ENCODE assay signal across 17 cellular contexts in the genomic region with DNA sequence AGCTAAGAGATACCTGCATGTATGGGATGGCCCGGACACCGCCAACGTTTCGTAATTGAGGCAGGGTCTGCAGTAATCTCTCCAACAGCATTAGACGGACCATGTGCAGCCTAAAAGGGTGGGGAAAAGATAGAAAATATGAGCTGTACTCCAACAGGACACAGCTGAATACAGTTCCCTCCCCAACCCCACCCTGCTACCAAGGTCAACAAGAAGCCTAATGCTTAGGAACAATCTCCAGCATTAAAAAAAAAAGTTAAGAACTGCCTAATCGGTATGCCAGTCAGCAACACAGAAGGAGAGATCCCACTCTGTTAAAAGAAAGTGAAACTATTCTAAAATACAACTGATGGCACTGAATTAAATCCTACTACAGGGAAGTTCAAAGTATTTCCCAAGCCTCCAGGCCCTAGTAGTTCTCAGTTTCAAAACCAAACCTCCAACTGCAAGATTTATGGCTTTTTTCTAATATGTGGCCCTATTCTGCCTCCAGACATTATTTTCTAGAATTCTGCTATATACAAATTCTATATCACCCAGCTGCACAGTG.
"Had no signal": no experiment of that assay in that cellular context is flagged by ENCODE, and none has a peak within 500 bp of the region (broad histone marks: within the 10 kb centered on the region; RNA-seq: fewer than 3 reads in every experiment).

No MANE protein-coding gene starts in this region.

- ATAC-seq: activated CD8-positive, alpha-beta T cell treated with anti-CD3 and anti-CD28 coated beads for 36 hours; activated T-helper 17 cell treated with anti-CD3 and anti-CD28 coated beads, Interleukin-2, amount 50 U/mL, for 72 hours; naive thymus-derived CD4-positive, alpha-beta T cell; stimulated activated naive B cell treated with anti-CD40 and anti-IgM and Interleukin-4, amounts not matched to agents 10 μg/mL and 1 μg/mL and 100 μg/mL, for 72 hours had no signal

- H3K9me3 Mint-ChIP-seq: activated T-helper 17 cell treated with anti-CD3 and anti-CD28 coated beads, Interleukin-2, amount 50 U/mL, for 72 hours; stimulated activated naive B cell treated with anti-CD40 and anti-IgM and Interleukin-4, amounts not matched to agents 10 μg/mL and 1 μg/mL and 100 μg/mL, for 72 hours had no signal

- H3K4me3 Mint-ChIP-seq: activated CD8-positive, alpha-beta T cell treated with anti-CD3 and anti-CD28 coated beads for 36 hours; activated naive CD4-positive, alpha-beta T cell treated with anti-CD3 and anti-CD28 coated beads for 36 hours; activated T-helper 17 cell treated with anti-CD3 and anti-CD28 coated beads, Interleukin-2, amount 50 U/mL, for 72 hours; naive thymus-derived CD4-positive, alpha-beta T cell; stimulated activated naive B cell treated with anti-CD40 and anti-IgM and Interleukin-4, amounts not matched to agents 10 μg/mL and 1 μg/mL and 100 μg/mL, for 72 hours; T-helper 2 cell treated with Interferon-gamma antibody and Interleukin-4, amounts not matched to agents 5 μg/mL and 100 μg/mL, for 36 hours had no signal

- H3K4me3 ChIP-seq: lung, right atrium auricular region had no signal

- H3K27ac ChIP-seq: brain microvascular endothelial cell, right atrium auricular region had no signal

- H3K4me1 ChIP-seq: right atrium auricular region had no signal

- H3K27me3 ChIP-seq: brain microvascular endothelial cell, right atrium auricular region had no signal

- H3K27me3 Mint-ChIP-seq: activated CD8-positive, alpha-beta T cell treated with anti-CD3 and anti-CD28 coated beads for 36 hours; activated T-helper 17 cell treated with anti-CD3 and anti-CD28 coated beads, Interleukin-2, amount 50 U/mL, for 72 hours; naive thymus-derived CD4-positive, alpha-beta T cell; stimulated activated naive B cell treated with anti-CD40 and anti-IgM and Interleukin-4, amounts not matched to agents 10 μg/mL and 1 μg/mL and 100 μg/mL, for 72 hours had no signal

- DNase-seq: activated CD8-positive, alpha-beta memory T cell treated with anti-CD3 and anti-CD28 coated beads, Interleukin-2, amount 50 U/mL, for 4 hours; activated CD8-positive, alpha-beta T cell treated with anti-CD3 and anti-CD28 coated beads for 36 hours; activated naive CD4-positive, alpha-beta T cell treated with anti-CD3 and anti-CD28 coated beads for 36 hours; amniotic stem cell; brain microvascular endothelial cell; cerebellar nuclear complex; dermis blood vessel endothelial cell; midbrain; naive thymus-derived CD4-positive, alpha-beta T cell; stimulated activated CD4-positive, alpha-beta T cell treated with anti-CD3 and anti-CD28 coated beads, Interleukin-1b, Interleukin-23, amount 100 ng/mL, for 48 hours; stimulated activated naive B cell treated with anti-CD40 and anti-IgM and Interleukin-4, amounts not matched to agents 10 μg/mL and 1 μg/mL and 100 μg/mL, for 72 hours; substantia nigra; trophoblast cell had no signal

- H3K27ac Mint-ChIP-seq: activated CD8-positive, alpha-beta T cell treated with anti-CD3 and anti-CD28 coated beads for 36 hours; activated naive CD4-positive, alpha-beta T cell treated with anti-CD3 and anti-CD28 coated beads for 36 hours; activated T-helper 17 cell treated with anti-CD3 and anti-CD28 coated beads, Interleukin-2, amount 50 U/mL, for 72 hours; stimulated activated naive B cell treated with anti-CD40 and anti-IgM and Interleukin-4, amounts not matched to agents 10 μg/mL and 1 μg/mL and 100 μg/mL, for 72 hours; T-helper 2 cell treated with Interferon-gamma antibody and Interleukin-4, amounts not matched to agents 5 μg/mL and 100 μg/mL, for 36 hours had no signal
